1 cellular context compared by ENCODE assay signal in genomic region chr3:28348637-28349396, GRCh38.
A peak's percentile ranks its signal among the peaks of the same experiment; 100 is the strongest.
TF ChIP-seq lines count a peak whose summit lies in the region.

TSS of gene AZI2 (minus strand) at chr3:28348824. CDS start at chr3:28340617, 8,207 bp downstream.
TSS of gene ZCWPW2 (plus strand) at chr3:28348721. CDS start at chr3:28413069, 64,348 bp downstream.

TF ChIP-seq in HEK293, 187 proteins besides CTCF, POLR2A, EP300 and RAD21 (continued from another document):
- TF ChIP-seq REST (tag by site-specific recombination; IDR thresholded peaks at IDR 0.05) (peak; percentile 96), KLF1 (tag by site-specific recombination; IDR thresholded peaks at IDR 0.05) (peak; percentile 59; the same call in 1 of the 2 replicates), SP7 (tag by site-specific recombination; IDR thresholded peaks at IDR 0.05) (peak; percentile 37; the same call in 1 of the 2 replicates), ZNF639 (tag by site-specific recombination; IDR thresholded peaks at IDR 0.05) (peak; percentile 13; the same call in 1 of the 2 replicates), ZNF16 (tag by site-specific recombination; IDR thresholded peaks at IDR 0.05; ENCODE audit: low read depth) (peak; percentile 83; the same call in 1 of the 2 replicates), HOXC10 (CRISPR knock-in tag; IDR thresholded peaks at IDR 0.05) (no peak), ZNF18 (tag by site-specific recombination; IDR thresholded peaks at IDR 0.05) (no peak), IKZF3 (tag by site-specific recombination; IDR thresholded peaks at IDR 0.05) (peak; percentile 73), ZFHX2 (tag by site-specific recombination; conservative IDR thresholded peaks at IDR 0.05) (peak; percentile 62), ZNF76 (tag by site-specific recombination; IDR thresholded peaks at IDR 0.05; ENCODE audit: borderline replicate concordance, low read depth) (peak; percentile 94), ZNF394 (tag by site-specific recombination; IDR thresholded peaks at IDR 0.05; ENCODE audit: borderline replicate concordance) (peak; percentile 61), KLF16 (tag by site-specific recombination; IDR thresholded peaks at IDR 0.05) (0 out of 2 replicates have a peak, but pooled peaks have one; percentile 19), ZFP3 (tag by site-specific recombination; IDR thresholded peaks at IDR 0.05; ENCODE audit: low read depth) (no peak), KLF9 (tag by site-specific recombination; IDR thresholded peaks at IDR 0.05; ENCODE audit: low read depth) (peak; percentile 47; the same call in 1 of the 2 replicates), ZBTB20 (tag by site-specific recombination; IDR thresholded peaks at IDR 0.05) (peak; percentile 89), ZNF335 (tag by site-specific recombination; conservative IDR thresholded peaks at IDR 0.05) (peak; percentile 76), EGR2 (tag by site-specific recombination; IDR thresholded peaks at IDR 0.05; ENCODE audit: low read depth) (0 out of 2 replicates have a peak, but pooled peaks have one; percentile 24), YY1 (tag by site-specific recombination; IDR thresholded peaks at IDR 0.05) (no peak), ZBTB17 (tag by site-specific recombination; IDR thresholded peaks at IDR 0.05) (peak; percentile 38; the same call in 1 of the 2 replicates), ZBTB8A (tag by site-specific recombination; IDR thresholded peaks at IDR 0.05) (0 out of 2 replicates have a peak, but pooled peaks have one; percentile 35), PBX3 (CRISPR knock-in tag; IDR thresholded peaks at IDR 0.05) (peak; percentile 19; the same call in 1 of the 2 replicates), ZNF692 (tag by site-specific recombination; IDR thresholded peaks at IDR 0.05) (peak; percentile 55; the same call in 1 of the 2 replicates), ZNF660 (tag by site-specific recombination; IDR thresholded peaks at IDR 0.05) (0 out of 2 replicates have a peak, but pooled peaks have one; percentile 39)
